13 cellular contexts compared by ENCODE assay signal in the genomic region with DNA sequence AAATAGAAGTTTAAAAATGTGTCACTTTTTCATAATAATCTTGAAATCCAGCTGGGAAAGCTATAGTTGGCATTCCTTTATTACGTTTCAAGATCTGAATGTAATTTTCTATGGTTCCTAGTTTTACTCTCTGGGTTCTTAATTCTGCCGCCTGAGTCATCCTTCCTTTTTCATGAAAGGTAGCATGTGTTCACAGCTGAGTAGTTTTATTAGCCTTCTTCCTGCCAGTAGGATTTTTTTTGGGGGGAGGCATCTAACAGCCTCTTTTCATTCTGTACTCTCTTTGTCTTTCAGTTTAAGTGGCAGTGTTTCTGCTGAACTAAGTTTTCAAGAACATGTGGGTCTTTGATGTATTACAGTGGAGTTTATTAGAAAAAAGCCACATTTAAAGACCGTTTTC. TPM values are rescaled to one million over a fixed set of nuclear protein-coding genes. Genes with fewer than 3 reads are reported as not detected.
A peak's percentile ranks its signal among the peaks of the same experiment; 100 is the strongest.
DNase-seq lines count a peak whose midpoint lies in the region; ATAC-seq and TF ChIP-seq lines count a peak whose summit lies in the region.
"Had no signal": no experiment of that assay in that cellular context is flagged by ENCODE, and none has a peak within 500 bp of the region (broad histone marks: within the 10 kb centered on the region; RNA-seq: fewer than 3 reads in every experiment).

No MANE protein-coding gene starts in this region.

- intact Hi-C loops in PC-3 (cut with micrococcal nuclease), result no loop called here

- H3K27me3 ChIP-seq in PC-3 (ENCODE audit: low read length), result no peaks in the 10 kb centered on the region
- H3K27me3 ChIP-seq: dorsolateral prefrontal cortex had no signal

- H3K9ac ChIP-seq in PC-3 (ENCODE audit: low read length), result no peak overlapping the region
- H3K9ac ChIP-seq: parathyroid adenoma had no signal

- H3K4me1 ChIP-seq in PC-3 (ENCODE audit: insufficient read depth, low read length), result 0 out of 2 replicates have a peak, but pooled peaks cover 4% of the 10 kb centered on the region
- H3K4me1 ChIP-seq: parathyroid adenoma had no signal

- H3K27me3 Mint-ChIP-seq in activated T-cell treated with anti-CD3 and anti-CD28 coated beads, Interleukin-2, amount 50 U/mL, for 72 hours (ENCODE audit: low read depth), result no peaks in the 10 kb centered on the region
- no peaks in the 10 kb centered on the region for H3K27me3 Mint-ChIP-seq in stimulated activated naive B cell treated with anti-CD40 and anti-IgM and Interleukin-4, amounts not matched to agents 10 μg/mL and 1 μg/mL and 100 μg/mL, for 72 hours
- peaks cover 11% of the 10 kb centered on the region for H3K27me3 Mint-ChIP-seq in mesothelial cell of epicardium (ENCODE audit: low read depth)

- H3K79me2 ChIP-seq in PC-3 (ENCODE audit: low read length), result no peaks in the 10 kb centered on the region
- H3K79me2 ChIP-seq: parathyroid adenoma had no signal

- no peak overlapping the region for H3K27ac ChIP-seq in PC-3 (ENCODE audit: low read length)
- H3K27ac ChIP-seq: dorsolateral prefrontal cortex, parathyroid adenoma had no signal

- H4K20me1 ChIP-seq in PC-3 (ENCODE audit: low read length), result no peaks in the 10 kb centered on the region

- H3K27ac Mint-ChIP-seq in activated T-cell treated with anti-CD3 and anti-CD28 coated beads, Interleukin-2, amount 50 U/mL, for 72 hours, result peak overlapping the region; percentile 98
- peak overlapping the region; percentile 38 for H3K27ac Mint-ChIP-seq in stimulated activated naive B cell treated with anti-CD40 and anti-IgM and Interleukin-4, amounts not matched to agents 10 μg/mL and 1 μg/mL and 100 μg/mL, for 72 hours
- no peak overlapping the region for H3K27ac Mint-ChIP-seq in mesothelial cell of epicardium

- peak overlapping the region; percentile 49 to 69 for H3K4me3 Mint-ChIP-seq in activated T-cell treated with anti-CD3 and anti-CD28 coated beads, Interleukin-2, amount 50 U/mL, for 72 hours
- peak overlapping the region in 1 of 2 donors; percentile 54 for H3K4me3 Mint-ChIP-seq in stimulated activated naive B cell treated with anti-CD40 and anti-IgM and Interleukin-4, amounts not matched to agents 10 μg/mL and 1 μg/mL and 100 μg/mL, for 72 hours
- no peak overlapping the region for H3K4me3 Mint-ChIP-seq in mesothelial cell of epicardium

- H3K36me3 ChIP-seq in PC-3 (ENCODE audit: low read depth, low read length), result no peaks in the 10 kb centered on the region

- H3K9me2 ChIP-seq in PC-3 (replicated peaks; ENCODE audit: low read length), result no peaks in the 10 kb centered on the region

- H3K4me3 ChIP-seq in PC-3 (ENCODE audit: low read length) (no peak overlapping the region), epithelial cell of proximal tubule (ENCODE audit: low read depth, low read length) (no peak overlapping the region)
- H3K4me3 ChIP-seq: dorsolateral prefrontal cortex had no signal

- no peak for DNase-seq in activated T-cell treated with anti-CD3 and anti-CD28 coated beads, Interleukin-2, amount 50 U/mL, for 72 hours
- no peak for DNase-seq in activated T-cell treated with anti-CD3 and anti-CD28 coated beads, Interleukin-2, amount 50 U/mL, for 48 hours
- DNase-seq in PC-3 (peak; percentile 23), epithelial cell of proximal tubule (ENCODE audit: low read depth) (peak; percentile 45), NCI-H2227 treated with DMSO at 0.1 percent for 48 hours (lab: John Stamatoyannopoulos, UW) (no peak), left lobe of liver (ENCODE audit: low spot score) (no peak), mesothelial cell of epicardium (ENCODE audit: low spot score in 2 of 2, unreplicated experiment in 2 of 2) (no peak)
- no peak for DNase-seq in stimulated activated naive B cell treated with anti-CD40 and anti-IgM and Interleukin-4, amounts not matched to agents 10 μg/mL and 1 μg/mL and 100 μg/mL, for 72 hours
- DNase-seq: dorsolateral prefrontal cortex, NCI-H69 had no signal

- BruUV-seq in PC-3 (replicated peaks; lab: Mats Ljungman, UMichigan), result no TSS peak

- H2AFZ ChIP-seq in PC-3 (ENCODE audit: low read length), result no peak overlapping the region
- H2AFZ ChIP-seq: parathyroid adenoma had no signal

- CTCF ChIA-PET in PC-3 (lab: Charles Lee), result no interaction called here

- no peaks in the 10 kb centered on the region for H3K9me3 ChIP-seq in PC-3 (ENCODE audit: low read length)

- no peak for ATAC-seq in activated T-cell treated with anti-CD3 and anti-CD28 coated beads, Interleukin-2, amount 50 U/mL, for 72 hours (replicated peaks in 1 of 2)
- ATAC-seq in PC-3 (peak; percentile 51; the same call in 1 of the 2 replicates), left lobe of liver (no peak)
- peak in 1 of 2 donors; percentile 33 for ATAC-seq in stimulated activated naive B cell treated with anti-CD40 and anti-IgM and Interleukin-4, amounts not matched to agents 10 μg/mL and 1 μg/mL and 100 μg/mL, for 72 hours (replicated peaks)

- peaks cover 12 to 23% of the 10 kb centered on the region in 2 donors for H3K36me3 Mint-ChIP-seq in activated T-cell treated with anti-CD3 and anti-CD28 coated beads, Interleukin-2, amount 50 U/mL, for 72 hours (ENCODE audit: insufficient read depth in 2 of 2)
- peaks cover 25 to 28% of the 10 kb centered on the region in 2 donors for H3K36me3 Mint-ChIP-seq in stimulated activated naive B cell treated with anti-CD40 and anti-IgM and Interleukin-4, amounts not matched to agents 10 μg/mL and 1 μg/mL and 100 μg/mL, for 72 hours
- H3K36me3 Mint-ChIP-seq in mesothelial cell of epicardium, result no peaks in the 10 kb centered on the region

- no peak overlapping the region for H3K4me2 ChIP-seq in PC-3 (ENCODE audit: low read length)

- TF ChIP-seq CTCF in PC-3 (conservative IDR thresholded peaks at IDR 0.05; ENCODE audit: low read depth, low read length), result no peak
- no peak for TF ChIP-seq CTCF in epithelial cell of proximal tubule (conservative IDR thresholded peaks at IDR 0.05; ENCODE audit: low read depth, low read length)
- no peak for TF ChIP-seq CTCF in mesothelial cell of epicardium (IDR thresholded peaks at IDR 0.05; ENCODE audit: unreplicated experiment)

- POLR2A ChIA-PET in PC-3 (lab: Charles Lee; ENCODE audit: unreplicated experiment), result no interaction called here

- H3K4me1 Mint-ChIP-seq in activated T-cell treated with anti-CD3 and anti-CD28 coated beads, Interleukin-2, amount 50 U/mL, for 72 hours (ENCODE audit: low read depth), result peaks cover 85% of the 10 kb centered on the region
- H3K4me1 Mint-ChIP-seq in stimulated activated naive B cell treated with anti-CD40 and anti-IgM and Interleukin-4, amounts not matched to agents 10 μg/mL and 1 μg/mL and 100 μg/mL, for 72 hours, result peaks cover 39 to 57% of the 10 kb centered on the region in 2 donors
- H3K4me1 Mint-ChIP-seq in mesothelial cell of epicardium, result peaks cover 2% of the 10 kb centered on the region

- peaks cover 0 to 1% of the 10 kb centered on the region in 2 donors for H3K9me3 Mint-ChIP-seq in activated T-cell treated with anti-CD3 and anti-CD28 coated beads, Interleukin-2, amount 50 U/mL, for 72 hours
- peaks cover 0 to 1% of the 10 kb centered on the region in 2 donors for H3K9me3 Mint-ChIP-seq in stimulated activated naive B cell treated with anti-CD40 and anti-IgM and Interleukin-4, amounts not matched to agents 10 μg/mL and 1 μg/mL and 100 μg/mL, for 72 hours
- H3K9me3 Mint-ChIP-seq in mesothelial cell of epicardium, result peaks cover 7% of the 10 kb centered on the region

- no peaks in the 10 kb centered on the region for H3F3A ChIP-seq in PC-3 (ENCODE audit: low read length, unreplicated experiment)

RNA-seq across cellular contexts. Expression of a gene that starts 36.5 kb away (rescaled TPM):
- under 1 TPM in 1 of 2 donors, not detected in 1; 0.19 TPM for total RNA-seq in activated T-cell treated with anti-CD3 and anti-CD28 coated beads, Interleukin-2, amount 50 U/mL, for 72 hours
- total RNA-seq in PC-3 (2014; rRNA removed) (0.15 TPM in 1 of 2 replicates, not detected in the other), epithelial cell of proximal tubule (0.14 TPM in 1 of 2 replicates, not detected in the other), left lobe of liver (not detected), mesothelial cell of epicardium (0.11 to 0.29 TPM (median 0.27 TPM) in 3 replicates)
- total RNA-seq: T-helper 1 cell treated with Interleukin-12 subunit alpha and Interleukin-12 subunit beta and Interleukin-4 antibody, amounts not matched to agents 30 ng/mL and 1 ng/mL, for 36 hours had no signal

RNA-seq across cellular contexts. Expression of a gene that starts 47.5 kb away (rescaled TPM):
- total RNA-seq in activated T-cell treated with anti-CD3 and anti-CD28 coated beads, Interleukin-2, amount 50 U/mL, for 72 hours, result not detected
- total RNA-seq in PC-3 (2014; rRNA removed) (not detected in 2 replicates), epithelial cell of proximal tubule (not detected in 2 replicates), left lobe of liver (not detected), mesothelial cell of epicardium (not detected in 3 replicates)
- total RNA-seq: MCF 10A; T-helper 1 cell treated with Interleukin-12 subunit alpha and Interleukin-12 subunit beta and Interleukin-4 antibody, amounts not matched to agents 30 ng/mL and 1 ng/mL, for 36 hours had no signal

RNA-seq across cellular contexts. Expression of a gene that starts 52.2 kb away (rescaled TPM):
- total RNA-seq in activated T-cell treated with anti-CD3 and anti-CD28 coated beads, Interleukin-2, amount 50 U/mL, for 72 hours, result 10 to 100 TPM; 38.2 to 39.8 TPM
- total RNA-seq in PC-3 (2014; rRNA removed) (72.5 and 78.1 TPM in 2 replicates), epithelial cell of proximal tubule (44.7 and 62.6 TPM in 2 replicates), left lobe of liver (13.5 TPM), mesothelial cell of epicardium (41.6 to 45.3 TPM (median 42.7 TPM) in 3 replicates)

Comparison
In these comparisons a context has a peak if more than half of its experiments do, and no peak if none do; other contexts are left out.
1. DNase-seq: peak in PC-3 (single experiment) and epithelial cell of proximal tubule (single experiment); none in activated T-cell treated with anti-CD3 and anti-CD28 coated beads, Interleukin-2, amount 50 U/mL, for 72 hours (0 of 2), activated T-cell treated with anti-CD3 and anti-CD28 coated beads, Interleukin-2, amount 50 U/mL, for 48 hours (0 of 2), stimulated activated naive B cell treated with anti-CD40 and anti-IgM and Interleukin-4, amounts not matched to agents 10 μg/mL and 1 μg/mL and 100 μg/mL, for 72 hours (single experiment), NCI-H2227 treated with DMSO at 0.1 percent for 48 hours (single experiment), left lobe of liver (single experiment) and mesothelial cell of epicardium (0 of 2).